ENCODE assay signal across 8 cellular contexts in the genomic region with DNA sequence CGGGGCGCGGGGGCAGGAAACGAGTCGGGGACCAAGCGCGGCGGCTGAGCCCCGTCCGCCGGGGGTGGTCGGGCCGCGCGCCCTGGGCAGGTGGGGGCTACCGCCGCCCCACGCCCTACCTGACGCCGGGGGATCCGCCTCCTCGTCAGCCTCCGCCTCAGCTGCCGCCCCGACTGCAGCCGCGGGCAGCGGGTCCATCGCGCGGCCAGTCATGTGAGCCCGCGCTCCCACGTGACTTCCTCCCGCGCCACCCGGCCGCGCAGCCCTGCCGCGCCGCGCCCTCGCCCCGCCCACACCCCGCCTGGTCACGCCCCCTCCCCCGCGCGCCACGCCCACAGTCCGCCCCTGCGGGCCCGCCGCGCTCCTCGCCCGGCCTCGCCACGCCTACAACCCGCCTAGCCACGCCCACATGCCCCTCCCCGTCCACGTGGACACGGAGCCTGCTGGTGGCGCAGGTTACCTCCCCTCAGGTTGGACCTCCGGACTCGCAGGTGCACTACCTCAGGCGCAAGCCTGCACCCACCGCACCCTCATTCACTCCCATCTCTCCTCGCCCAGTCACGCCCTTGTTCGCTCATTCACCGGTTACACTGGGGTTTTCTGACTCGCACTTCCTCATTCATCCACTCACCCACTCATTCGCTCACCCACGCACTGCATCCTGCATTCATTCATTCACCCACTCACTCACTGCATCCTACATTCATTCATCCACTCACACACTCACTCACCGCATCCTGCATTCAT. TPM values are rescaled to one million over a fixed set of nuclear protein-coding genes. Genes with fewer than 3 reads are reported as not detected.
DNase-seq lines count a peak whose midpoint lies in the region; ATAC-seq and TF ChIP-seq lines count a peak whose summit lies in the region.

A gene with protein sequence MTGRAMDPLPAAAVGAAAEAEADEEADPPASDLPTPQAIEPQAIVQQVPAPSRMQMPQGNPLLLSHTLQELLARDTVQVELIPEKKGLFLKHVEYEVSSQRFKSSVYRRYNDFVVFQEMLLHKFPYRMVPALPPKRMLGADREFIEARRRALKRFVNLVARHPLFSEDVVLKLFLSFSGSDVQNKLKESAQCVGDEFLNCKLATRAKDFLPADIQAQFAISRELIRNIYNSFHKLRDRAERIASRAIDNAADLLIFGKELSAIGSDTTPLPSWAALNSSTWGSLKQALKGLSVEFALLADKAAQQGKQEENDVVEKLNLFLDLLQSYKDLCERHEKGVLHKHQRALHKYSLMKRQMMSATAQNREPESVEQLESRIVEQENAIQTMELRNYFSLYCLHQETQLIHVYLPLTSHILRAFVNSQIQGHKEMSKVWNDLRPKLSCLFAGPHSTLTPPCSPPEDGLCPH (minus strand): TSS at position 233 of the 747 bp plus-strand sequence. CDS start 20 bp downstream, at position 213.

- H3K4me3 ChIP-seq in thoracic aorta, result peak within 1 kb of the TSS; percentile 98

- TF ChIP-seq CTCF in GM10266 (IDR thresholded peaks at IDR 0.05; ENCODE audit: control insufficient read depth, insufficient read depth, low read depth, missing control alignments) (no peak), glutamatergic neuron (IDR thresholded peaks at IDR 0.05; ENCODE audit: partially characterized antibody, unreplicated experiment) (no peak), osteocyte (IDR thresholded peaks at IDR 0.05) (no peak), thoracic aorta (IDR thresholded peaks at IDR 0.05) (no peak)

- no peaks in the 10 kb centered on the region for H3K27me3 ChIP-seq in thoracic aorta (replicated peaks; ENCODE audit: insufficient read depth)

- H3K36me3 Mint-ChIP-seq in activated naive CD4-positive, alpha-beta T cell treated with anti-CD3 and anti-CD28 coated beads, Interleukin-2, amount 50 U/mL, for 72 hours, result peaks cover 0 to 5% of the 10 kb centered on the region in 2 donors
- no peaks in the 10 kb centered on the region for H3K36me3 Mint-ChIP-seq in glutamatergic neuron (ENCODE audit: unreplicated experiment)
- H3K36me3 Mint-ChIP-seq in osteocyte (ENCODE audit: unreplicated experiment), result no peaks in the 10 kb centered on the region

- DNase-seq in GM10266 (ENCODE audit: extremely low spot score) (peak; percentile 99), NCI-H1048 (lab: John Stamatoyannopoulos, UW) (peak; percentile 68), SKM-1 treated with dmso at 0.1 percent for 144 hours (lab: John Stamatoyannopoulos, UW; ENCODE audit: unreplicated experiment) (peak; percentile 70), glutamatergic neuron (peak; percentile 95), osteocyte (ENCODE audit: extremely low spot score, unreplicated experiment) (peak; percentile 98), thoracic aorta (ENCODE audit: low spot score) (peak; percentile 67)
- peak; percentile 89 to 99 for DNase-seq in activated naive CD4-positive, alpha-beta T cell treated with anti-CD3 and anti-CD28 coated beads, Interleukin-2, amount 50 U/mL, for 72 hours (ENCODE audit: low spot score in 2 of 2)

- H3K4me1 Mint-ChIP-seq in glutamatergic neuron (ENCODE audit: low read depth, unreplicated experiment) (no peaks in the 10 kb centered on the region), osteocyte (ENCODE audit: unreplicated experiment) (peaks cover 31% of the 10 kb centered on the region)

- no peaks in the 10 kb centered on the region for H3K9me3 Mint-ChIP-seq in activated naive CD4-positive, alpha-beta T cell treated with anti-CD3 and anti-CD28 coated beads, Interleukin-2, amount 50 U/mL, for 72 hours
- H3K9me3 Mint-ChIP-seq in glutamatergic neuron (ENCODE audit: unreplicated experiment), result peaks cover 4% of the 10 kb centered on the region
- H3K9me3 Mint-ChIP-seq in osteocyte (ENCODE audit: unreplicated experiment), result no peaks in the 10 kb centered on the region

- H3K27ac ChIP-seq in thoracic aorta, result peak within 1 kb of the TSS in 1 of 2 donors; percentile 49

- H3K4me1 ChIP-seq in thoracic aorta (ENCODE audit: control insufficient read depth in 1 of 2, low read depth in 2 of 2), result peaks cover 6 to 8% of the 10 kb centered on the region in 2 donors

- ATAC-seq in HG02588 (IDR thresholded peaks at IDR 0.05; ENCODE audit: unreplicated experiment), result peak; percentile 76
- peak; percentile 92 to 93 for ATAC-seq in activated naive CD4-positive, alpha-beta T cell treated with anti-CD3 and anti-CD28 coated beads, Interleukin-2, amount 50 U/mL, for 72 hours
- peak; percentile 89 for ATAC-seq in thoracic aorta (ENCODE audit: insufficient number of reproducible peaks, low FRiP score, low read depth)

- peaks cover 8% of the 10 kb centered on the region for H3K27me3 Mint-ChIP-seq in glutamatergic neuron (ENCODE audit: unreplicated experiment)
- no peaks in the 10 kb centered on the region for H3K27me3 Mint-ChIP-seq in osteocyte (ENCODE audit: unreplicated experiment)

- H3K9me3 ChIP-seq in thoracic aorta, result no peaks in the 10 kb centered on the region

- H3K27ac Mint-ChIP-seq in activated naive CD4-positive, alpha-beta T cell treated with anti-CD3 and anti-CD28 coated beads, Interleukin-2, amount 50 U/mL, for 72 hours, result peak within 1 kb of the TSS; percentile 89 to 90
- peak within 1 kb of the TSS; percentile 68 for H3K27ac Mint-ChIP-seq in glutamatergic neuron (ENCODE audit: unreplicated experiment)
- peak within 1 kb of the TSS; percentile 86 for H3K27ac Mint-ChIP-seq in osteocyte (ENCODE audit: unreplicated experiment)

- no peaks in the 10 kb centered on the region for H3K36me3 ChIP-seq in thoracic aorta

- H3K4me3 Mint-ChIP-seq in glutamatergic neuron (ENCODE audit: unreplicated experiment), result peak within 1 kb of the TSS; percentile 95
- H3K4me3 Mint-ChIP-seq in osteocyte (ENCODE audit: unreplicated experiment), result peak within 1 kb of the TSS; percentile 89

RNA-seq across cellular contexts. Expression of the gene that starts here (rescaled TPM):
- 10 to 100 TPM; 35.6 to 36.1 TPM for total RNA-seq in activated naive CD4-positive, alpha-beta T cell treated with anti-CD3 and anti-CD28 coated beads, Interleukin-2, amount 50 U/mL, for 72 hours
- total RNA-seq in glutamatergic neuron (ENCODE audit: unreplicated experiment) (22.2 TPM), osteocyte (41.5 and 51.2 TPM in 2 replicates), thoracic aorta (10 to 100 TPM in 1 of 2 donors, 1 to 10 TPM in 1; 6.5 to 29.6 TPM)
